8 cellular contexts compared by ENCODE assay signal in the genomic region with DNA sequence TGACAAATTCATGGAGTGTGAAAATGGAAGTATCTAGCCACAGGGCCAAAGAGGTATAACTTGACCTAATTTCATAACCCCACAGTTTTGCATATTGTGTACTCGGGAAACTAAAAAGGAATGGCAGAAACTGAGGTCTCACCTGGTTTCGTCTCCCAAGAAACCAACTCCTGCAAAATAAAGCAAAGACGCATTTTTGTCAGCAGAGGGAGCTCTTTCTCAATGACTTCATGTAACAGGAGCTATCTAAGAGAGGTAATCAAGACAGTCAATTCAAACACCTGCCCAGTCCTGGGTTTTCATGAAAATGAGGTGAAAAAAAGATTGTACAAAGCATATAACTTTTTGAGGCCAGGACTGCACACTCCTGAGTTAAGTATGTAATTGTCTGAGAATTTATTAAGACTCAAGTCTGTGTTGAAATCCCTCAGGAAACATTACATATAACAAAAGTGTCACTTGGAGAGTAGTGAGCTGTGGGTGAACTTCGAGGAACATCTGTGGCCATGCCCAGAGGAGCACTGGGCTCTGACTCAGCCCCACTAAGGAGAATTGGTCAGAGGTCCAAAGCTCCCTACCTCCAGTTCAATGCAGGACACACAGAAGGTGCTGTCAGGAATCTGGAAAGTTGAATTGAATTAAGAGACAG. TPM values are rescaled to one million over a fixed set of nuclear protein-coding genes. Genes with fewer than 3 reads are reported as not detected.
DNase-seq lines count a peak whose midpoint lies in the region; ATAC-seq and TF ChIP-seq lines count a peak whose summit lies in the region.

No MANE protein-coding gene starts in this region.

- intact Hi-C loops in naive thymus-derived CD4-positive, alpha-beta T cell (cut with micrococcal nuclease) = loop anchor here in 1 of 2 donors (5.0 kb wide), 1 partner anchor 1632 kb away; no protein-coding TSS in a partner anchor

- peak overlapping the region; percentile 33; the same call in 1 of the 2 replicates for H3K4me2 ChIP-seq in MM.1S (ENCODE audit: low read depth, low read length)

- no peaks in the 10 kb centered on the region for H3F3A ChIP-seq in MM.1S (ENCODE audit: insufficient read depth, low read length)

- TF ChIP-seq CTCF in 22Rv1 (IDR thresholded peaks at IDR 0.05) = peak; percentile 94
- TF ChIP-seq CTCF in MM.1S (IDR thresholded peaks at IDR 0.05; ENCODE audit: low read length) = peak; percentile 96

- CTCF ChIA-PET in naive thymus-derived CD4-positive, alpha-beta T cell (lab: Charles Lee) = interaction anchor here (0.6 to 3.1 kb wide), 9 partner anchors 9 to 549 kb away, joined by 3 to 24 read pairs (median 3); no protein-coding TSS in a partner anchor

- H3K4me1 ChIP-seq in MM.1S (ENCODE audit: low read length) = peaks cover 10% of the 10 kb centered on the region
- no peaks in the 10 kb centered on the region for H3K4me1 ChIP-seq in naive thymus-derived CD4-positive, alpha-beta T cell (ENCODE audit: control insufficient read depth in 2 of 2, insufficient read depth in 2 of 2, low read length in 2 of 2)

- no peaks in the 10 kb centered on the region for H3K79me2 ChIP-seq in MM.1S (ENCODE audit: low read length)

- H3K4me1 Mint-ChIP-seq in naive thymus-derived CD4-positive, alpha-beta T cell = no peaks in the 10 kb centered on the region

- no peak overlapping the region for H3K9ac ChIP-seq in MM.1S (ENCODE audit: low read length)

- H3K4me3 ChIP-seq in MM.1S (ENCODE audit: low read length) = no peak overlapping the region
- H3K4me3 ChIP-seq in naive thymus-derived CD4-positive, alpha-beta T cell (ENCODE audit: low read length) = no peak overlapping the region

- no peak overlapping the region for H2AFZ ChIP-seq in MM.1S (ENCODE audit: low read length)

- H3K27ac ChIP-seq in 22Rv1 (no peak overlapping the region), MM.1S (ENCODE audit: low read length) (no peak overlapping the region)
- no peak overlapping the region for H3K27ac ChIP-seq in naive thymus-derived CD4-positive, alpha-beta T cell (ENCODE audit: low read depth, low read length)

- DNase-seq in EL (peak; percentile 49), MM.1S (peak; percentile 92), SHP77 treated with DMSO at 0.1 percent for 48 hours (lab: John Stamatoyannopoulos, UW) (peak; percentile 69), epidermal melanocyte (ENCODE audit: insufficient read length, low spot score) (peak; percentile 19)
- DNase-seq in naive thymus-derived CD4-positive, alpha-beta T cell = peak in 5 of 9 donors; percentile 22 to 45 (median 30)

- H3K9me3 ChIP-seq in MM.1S (replicated peaks; ENCODE audit: insufficient read depth, low read length) = no peaks in the 10 kb centered on the region
- H3K9me3 ChIP-seq in naive thymus-derived CD4-positive, alpha-beta T cell (ENCODE audit: control insufficient read depth in 2 of 3, low read length in 3 of 3) = peaks cover 0 to 4% (median 0%) of the 10 kb centered on the region in 3 experiments

- peaks cover 0 to 15% (median 0%) of the 10 kb centered on the region in 11 donors for H3K9me3 Mint-ChIP-seq in naive thymus-derived CD4-positive, alpha-beta T cell

- H3K27me3 Mint-ChIP-seq in naive thymus-derived CD4-positive, alpha-beta T cell = peaks cover under 1 to 20% (median 16%) of the 10 kb centered on the region in 5 donors

- no peaks in the 10 kb centered on the region for H3K36me3 ChIP-seq in MM.1S (replicated peaks; ENCODE audit: insufficient read depth, low read length)
- H3K36me3 ChIP-seq in naive thymus-derived CD4-positive, alpha-beta T cell (ENCODE audit: control insufficient read depth in 2 of 3, insufficient read depth in 3 of 3, low read length in 3 of 3) = no peaks in the 10 kb centered on the region

- no peak overlapping the region for H3K27ac Mint-ChIP-seq in naive thymus-derived CD4-positive, alpha-beta T cell

- no peaks in the 10 kb centered on the region for H3K36me3 Mint-ChIP-seq in naive thymus-derived CD4-positive, alpha-beta T cell

- ATAC-seq in naive thymus-derived CD4-positive, alpha-beta T cell = no peak
- ATAC-seq in GM18858 (IDR thresholded peaks at IDR 0.05; ENCODE audit: unreplicated experiment) (no peak), GM18502 (IDR thresholded peaks at IDR 0.05; ENCODE audit: poor library complexity, unreplicated experiment) (no peak)

- no peaks in the 10 kb centered on the region for H3K9me2 ChIP-seq in MM.1S (replicated peaks; ENCODE audit: insufficient read depth, low read length)

- POLR2A ChIA-PET in naive thymus-derived CD4-positive, alpha-beta T cell (lab: Charles Lee) = no interaction called here

- H3K27me3 ChIP-seq in MM.1S (replicated peaks; ENCODE audit: insufficient read depth, low read length) = 0 out of 2 replicates have a peak, but pooled peaks cover 5% of the 10 kb centered on the region
- H3K27me3 ChIP-seq in naive thymus-derived CD4-positive, alpha-beta T cell (ENCODE audit: control insufficient read depth in 2 of 2, insufficient read depth in 2 of 2, low read length in 2 of 2) = no peaks in the 10 kb centered on the region

- no peak overlapping the region for H3K4me3 Mint-ChIP-seq in naive thymus-derived CD4-positive, alpha-beta T cell

- H4K20me1 ChIP-seq in MM.1S (ENCODE audit: insufficient read depth, low read length) = no peaks in the 10 kb centered on the region

RNA-seq across cellular contexts. Expression of a gene that starts 17.6 kb away (rescaled TPM):
- total RNA-seq in naive thymus-derived CD4-positive, alpha-beta T cell = not detected
- not detected for polyA plus RNA-seq in naive thymus-derived CD4-positive, alpha-beta T cell

RNA-seq across cellular contexts. Expression of a gene that starts 28.0 kb away (rescaled TPM):
- total RNA-seq in naive thymus-derived CD4-positive, alpha-beta T cell = 1 to 10 TPM in 2 of 5 experiments, under 1 TPM in 2, not detected in 1; 0.11 to 3.8 (median 0.80) TPM
- not detected for polyA plus RNA-seq in naive thymus-derived CD4-positive, alpha-beta T cell

Comparison
In these comparisons a context has a peak if more than half of its experiments do, and no peak if none do; other contexts are left out.
1. DNase-seq: peak in every context shown above with its lines; median percentile 92 in MM.1S; 69 in SHP77 treated with DMSO at 0.1 percent for 48 hours; 49 in EL; 30 in naive thymus-derived CD4-positive, alpha-beta T cell; 19 in epidermal melanocyte.